ENCODE assay signal across 18 cellular contexts in the genomic region with DNA sequence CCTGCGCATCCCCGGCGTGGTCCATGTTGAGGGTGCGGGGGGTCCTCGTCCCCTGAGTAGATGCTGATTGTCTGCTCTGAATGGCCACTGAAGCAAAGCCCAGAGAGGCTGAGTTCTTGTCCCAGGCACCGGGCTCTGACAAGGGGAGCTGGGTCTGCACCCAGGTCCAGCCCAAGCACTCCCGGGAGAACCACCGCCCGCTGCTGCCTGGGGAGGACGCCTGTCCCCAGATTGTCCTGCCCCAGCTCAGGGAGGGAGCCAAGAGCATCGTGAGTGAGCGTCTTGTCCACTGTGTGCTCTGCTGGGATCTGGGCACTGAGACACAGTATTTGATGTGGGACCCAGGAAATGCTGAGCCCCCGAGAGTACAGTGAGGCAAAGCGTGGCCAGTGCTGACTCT.
"Had no signal": no experiment of that assay in that cellular context is flagged by ENCODE, and none has a peak within 500 bp of the region (broad histone marks: within the 10 kb centered on the region; RNA-seq: fewer than 3 reads in every experiment).

No MANE protein-coding gene starts in this region.

- H3K4me2 ChIP-seq: neural progenitor cell had no signal

- H3K27ac ChIP-seq: breast epithelium, coronary artery, neural progenitor cell, pancreas, right lobe of liver, tibial nerve, uterus, VCaP had no signal

- DNase-seq: activated CD4-positive, alpha-beta T cell treated with anti-CD3 and anti-CD28 coated beads, Interleukin-2, amount 50 U/mL, for 48 hours; activated naive CD4-positive, alpha-beta T cell treated with anti-CD3 and anti-CD28 coated beads, Interleukin-2, amount 10 ng/mL, durations not matched to agents 7 days and 5 days; immature natural killer cell; kidney glomerular epithelial cell; mesenchymal stem cell; naive thymus-derived CD4-positive, alpha-beta T cell; stimulated activated naive CD8-positive, alpha-beta T cell treated with anti-CD3 and anti-CD28 coated beads, Interleukin-15, Interleukin-2, amounts not matched to agents 100 U/mL and 50 U/mL, for 24 hours; SW 1271; T-helper 2 cell; uterus had no signal

- H3K36me3 ChIP-seq: breast epithelium, neural progenitor cell, pancreas, right lobe of liver, tibial nerve, uterus had no signal

- H3K27me3 ChIP-seq: pancreas, right lobe of liver, tibial nerve, uterus had no signal

- H3K4me3 ChIP-seq: breast epithelium, coronary artery, neural progenitor cell, pancreas, right lobe of liver, tibial nerve, uterus had no signal

- H3K4me3 Mint-ChIP-seq: activated naive CD4-positive, alpha-beta T cell treated with anti-CD3 and anti-CD28 coated beads, Interleukin-2, amount 10 ng/mL, durations not matched to agents 7 days and 5 days; immature natural killer cell; neural progenitor cell had no signal

- H3K36me3 Mint-ChIP-seq: immature natural killer cell had no signal

- H3K4me1 Mint-ChIP-seq: immature natural killer cell had no signal

- H3K4me1 ChIP-seq: breast epithelium, neural progenitor cell, pancreas, right lobe of liver, tibial nerve, uterus had no signal

- H2AFZ ChIP-seq: neural progenitor cell had no signal

- ATAC-seq: naive thymus-derived CD4-positive, alpha-beta T cell; pancreas; right lobe of liver; stimulated activated naive CD8-positive, alpha-beta T cell treated with anti-CD3 and anti-CD28 coated beads, Interleukin-15, Interleukin-2, amounts not matched to agents 100 U/mL and 50 U/mL, for 24 hours had no signal

- H3K27ac Mint-ChIP-seq: activated naive CD4-positive, alpha-beta T cell treated with anti-CD3 and anti-CD28 coated beads, Interleukin-2, amount 10 ng/mL, durations not matched to agents 7 days and 5 days; activated T-helper 2 cell treated with anti-CD3 and anti-CD28 coated beads, Interferon-gamma antibody, Interleukin-2, Interleukin-4, amounts not matched to agents 10 μg/mL and 5 μg/mL and 100 μg/mL, durations not matched to agents 14 hours and 24 hours and 36 hours; immature natural killer cell; neural progenitor cell had no signal

- H3K9me3 ChIP-seq: breast epithelium, pancreas, right lobe of liver, tibial nerve, uterus had no signal

- H3K9ac ChIP-seq: neural progenitor cell had no signal
